Comparison of ENCODE assay signal across 23 cellular contexts in the genomic region with DNA sequence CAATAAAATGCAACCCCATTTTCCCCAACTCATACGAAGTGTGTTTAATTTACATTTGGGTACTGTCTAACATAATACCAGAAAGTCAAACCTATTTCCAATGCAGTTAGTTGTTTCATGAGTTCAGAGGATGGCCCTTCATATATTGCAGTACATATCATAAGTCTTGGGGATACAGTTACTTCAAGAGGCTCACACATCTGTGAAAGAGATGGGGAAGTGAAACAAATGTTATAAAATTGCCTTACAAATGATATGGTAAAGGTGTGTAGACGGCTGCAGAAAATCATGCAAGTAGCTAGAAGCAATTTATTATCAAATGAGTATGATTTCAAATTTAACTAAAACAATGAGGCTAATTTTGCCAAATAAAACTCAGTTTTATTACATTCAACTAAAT.
A peak's percentile ranks its signal among the peaks of the same experiment; 100 is the strongest.
DNase-seq lines count a peak whose midpoint lies in the region; ATAC-seq and TF ChIP-seq lines count a peak whose summit lies in the region.
"Had no signal": no experiment of that assay in that cellular context is flagged by ENCODE, and none has a peak within 500 bp of the region (broad histone marks: within the 10 kb centered on the region; RNA-seq: fewer than 3 reads in every experiment).

No MANE protein-coding gene starts in this region.

- H3K27ac Mint-ChIP-seq in activated B cell treated with CpG ODN at 0.5 μM for 24 hours, result no peak overlapping the region
- H3K27ac Mint-ChIP-seq: activated T-cell treated with anti-CD3 and anti-CD28 coated beads, Interleukin-2, amount 50 U/mL, for 72 hours; H9 had no signal

- ATAC-seq in GM21423 (IDR thresholded peaks at IDR 0.05; ENCODE audit: unreplicated experiment), result peak; percentile 51
- ATAC-seq in HG03432 (IDR thresholded peaks at IDR 0.05; ENCODE audit: unreplicated experiment), result peak; percentile 68
- peak; percentile 57 for ATAC-seq in activated B cell treated with CpG ODN at 0.5 μM for 24 hours (ENCODE audit: low read depth)
- ATAC-seq: activated T-cell treated with anti-CD3 and anti-CD28 coated beads, Interleukin-2, amount 50 U/mL, for 72 hours; psoas muscle had no signal

- intact Hi-C loops in activated B cell treated with CpG ODN at 0.5 μM for 24 hours (cut with micrococcal nuclease), result no loop called here

- no peak overlapping the region for H3K4me3 Mint-ChIP-seq in activated B cell treated with CpG ODN at 0.5 μM for 24 hours
- H3K4me3 Mint-ChIP-seq: activated T-cell treated with anti-CD3 and anti-CD28 coated beads, Interleukin-2, amount 50 U/mL, for 72 hours; H9 had no signal

- no peak for TF ChIP-seq EP300 in suprapubic skin (IDR thresholded peaks at IDR 0.05)

- in situ Hi-C loops in GM13977 (cut with MboI; ENCODE audit: low pct_unique_long_range_greater_than_20kb, low sequenced_read_pairs, unreplicated experiment), result no loop called here

- CTCF ChIA-PET in activated B cell treated with CpG ODN at 0.5 μM for 24 hours (lab: Charles Lee), result no interaction called here

- no peak for TF ChIP-seq POLR2A in suprapubic skin (IDR thresholded peaks at IDR 0.05)

- no peaks in the 10 kb centered on the region for H3K9me3 ChIP-seq in suprapubic skin
- H3K9me3 ChIP-seq: psoas muscle had no signal

- POLR2A ChIA-PET in activated B cell treated with CpG ODN at 0.5 μM for 24 hours (lab: Charles Lee), result no interaction called here

- no peaks in the 10 kb centered on the region for H3K36me3 Mint-ChIP-seq in activated B cell treated with CpG ODN at 0.5 μM for 24 hours (ENCODE audit: low read depth)

- no peak overlapping the region for H3K27ac ChIP-seq in suprapubic skin
- H3K27ac ChIP-seq: C4-2B, cardiac muscle cell, psoas muscle had no signal

- H3K9me3 Mint-ChIP-seq in activated B cell treated with CpG ODN at 0.5 μM for 24 hours, result no peaks in the 10 kb centered on the region
- H3K9me3 Mint-ChIP-seq: H9 had no signal

- WGBS in suprapubic skin, result 79% methylated on average over 2 of the region's 2 CpGs

- H3K4me3 ChIP-seq in suprapubic skin, result no peak overlapping the region
- H3K4me3 ChIP-seq: cardiac muscle cell, lung, psoas muscle had no signal

- H3K36me3 ChIP-seq in suprapubic skin, result no peaks in the 10 kb centered on the region
- H3K36me3 ChIP-seq: cardiac muscle cell had no signal

- H3K27me3 Mint-ChIP-seq in activated B cell treated with CpG ODN at 0.5 μM for 24 hours, result no peaks in the 10 kb centered on the region

- H3K27me3 ChIP-seq in suprapubic skin, result no peaks in the 10 kb centered on the region
- H3K27me3 ChIP-seq: cardiac muscle cell had no signal

- peak; percentile 12 for DNase-seq in GM13977 (ENCODE audit: low spot score)
- no peak for DNase-seq in activated B cell treated with CpG ODN at 0.5 μM for 24 hours
- no peak for DNase-seq in UCSD-AML1 (lab: John Stamatoyannopoulos, UW; ENCODE audit: unreplicated experiment)
- no peak for DNase-seq in suprapubic skin (ENCODE audit: low spot score in 2 of 2)
- no peak for DNase-seq in NCI-H748 treated with DMSO at 0.1 percent for 48 hours (lab: John Stamatoyannopoulos, UW)
- DNase-seq: activated CD8-positive, alpha-beta memory T cell treated with anti-CD3 and anti-CD28 coated beads for 24 hours; activated naive CD4-positive, alpha-beta T cell treated with anti-CD3 and anti-CD28 coated beads, Interleukin-2, amount 50 U/mL, for 16 hours; activated T-cell treated with anti-CD3 and anti-CD28 coated beads, Interleukin-2, amount 50 U/mL, for 72 hours; anterior cingulate cortex; dermis blood vessel endothelial cell; H9; kidney glomerular epithelial cell; NCI-H1436; NCI-H2171; NCI-H524 treated with DMSO at 0.1 percent for 48 hours; psoas muscle; substantia nigra; T-helper 9 cell had no signal

- H3K4me1 Mint-ChIP-seq in activated B cell treated with CpG ODN at 0.5 μM for 24 hours, result peaks cover 10% of the 10 kb centered on the region
- H3K4me1 Mint-ChIP-seq: H9 had no signal

- TF ChIP-seq CTCF in GM13977 (IDR thresholded peaks at IDR 0.05; ENCODE audit: extremely low read depth, insufficient read depth, missing control alignments) (no peak), activated B cell treated with CpG ODN at 0.5 μM for 24 hours (IDR thresholded peaks at IDR 0.05) (no peak), suprapubic skin (IDR thresholded peaks at IDR 0.05) (no peak)

- no peaks in the 10 kb centered on the region for H3K4me1 ChIP-seq in suprapubic skin
- H3K4me1 ChIP-seq: psoas muscle had no signal
